In genomic region chr21:46518983-46519583, GRCh38 we compare ENCODE assay signal across 22 cellular contexts.
A peak's percentile ranks its signal among the peaks of the same experiment; 100 is the strongest.
DNase-seq lines count a peak whose midpoint lies in the region; TF ChIP-seq lines count a peak whose summit lies in the region.
"Had no signal": no experiment of that assay in that cellular context is flagged by ENCODE, and none has a peak within 500 bp of the region (broad histone marks: within the 10 kb centered on the region; RNA-seq: fewer than 3 reads in every experiment).

No MANE protein-coding gene starts in this region.

- H2AFZ ChIP-seq in fibroblast of lung (ENCODE audit: low read length) = no peak overlapping the region
- no peak overlapping the region for H2AFZ ChIP-seq in osteoblast (ENCODE audit: low read length)

- H3K4me1 ChIP-seq in fibroblast of lung (ENCODE audit: control insufficient read depth, extremely low read depth, insufficient read depth, low read length) (no peaks in the 10 kb centered on the region), osteoblast (ENCODE audit: insufficient read depth, low read length) (peaks cover 4% of the 10 kb centered on the region)
- H3K4me1 ChIP-seq: breast epithelium, SJCRH30, uterus had no signal

- H3K27me3 ChIP-seq in fibroblast of lung (ENCODE audit: control insufficient read depth, insufficient read depth, low read length) (no peaks in the 10 kb centered on the region), osteoblast (ENCODE audit: insufficient read depth, low read length) (no peaks in the 10 kb centered on the region)
- H3K27me3 ChIP-seq: adrenal gland; BLaER1 treated with 17β-estradiol and CSF1 and Interleukin-3, amounts not matched to agents 10 nM and 100 nM; breast epithelium; esophagus squamous epithelium; MG63; SJCRH30; uterus had no signal

- no peak overlapping the region for H3K4me2 ChIP-seq in fibroblast of lung (ENCODE audit: extremely low read depth, insufficient read depth, low read length)
- no peak overlapping the region for H3K4me2 ChIP-seq in osteoblast (ENCODE audit: insufficient read depth, low read length)

- no peak for TF ChIP-seq CTCF in fibroblast of lung (conservative IDR thresholded peaks at IDR 0.05 in 1 of 2, IDR thresholded peaks at IDR 0.05 in 1 of 2; ENCODE audit: low read depth in 1 of 2, low read length in 2 of 2)
- no peak for TF ChIP-seq CTCF in osteoblast (IDR thresholded peaks at IDR 0.05; ENCODE audit: extremely low read depth, low read depth, low read length)

- H3K36me3 ChIP-seq in fibroblast of lung (ENCODE audit: control insufficient read depth, insufficient read depth, low read length) (no peaks in the 10 kb centered on the region), osteoblast (ENCODE audit: insufficient read depth, low read length) (no peaks in the 10 kb centered on the region)
- H3K36me3 ChIP-seq: adrenal gland, breast epithelium, uterus had no signal

- H3K9me3 ChIP-seq in fibroblast of lung (ENCODE audit: control insufficient read depth, insufficient read depth, low read depth, low read length) (no peaks in the 10 kb centered on the region), osteoblast (ENCODE audit: low read depth, low read length) (no peaks in the 10 kb centered on the region)
- H3K9me3 ChIP-seq: adrenal gland, breast epithelium, esophagus squamous epithelium, SJCRH30 had no signal

- no peak overlapping the region for H3K9ac ChIP-seq in fibroblast of lung (ENCODE audit: insufficient read depth, low read length)

- H4K20me1 ChIP-seq in fibroblast of lung (ENCODE audit: control insufficient read depth, extremely low read depth, insufficient read depth, low read length) = no peaks in the 10 kb centered on the region
- peaks cover 7% of the 10 kb centered on the region for H4K20me1 ChIP-seq in osteoblast (ENCODE audit: insufficient read depth, low read length)

- H3K4me3 ChIP-seq in fibroblast of lung (replicated peaks in 1 of 4; ENCODE audit: control extremely low read depth in 1 of 4, insufficient read depth in 1 of 4, low read depth in 3 of 4, low read length in 4 of 4) = no peak overlapping the region
- no peak overlapping the region for H3K4me3 ChIP-seq in osteoblast (ENCODE audit: insufficient read depth, low read length)
- H3K4me3 ChIP-seq: adrenal gland; BLaER1 treated with 17β-estradiol and CSF1 and Interleukin-3, amounts not matched to agents 10 nM and 100 nM; breast epithelium; esophagus squamous epithelium; MG63; SJCRH30; uterus had no signal

- H3K79me2 ChIP-seq in fibroblast of lung (ENCODE audit: control insufficient read depth, insufficient read depth, low read length) = no peaks in the 10 kb centered on the region
- H3K79me2 ChIP-seq in osteoblast (ENCODE audit: insufficient read depth, low read length) = peaks cover 11% of the 10 kb centered on the region

- H3K27ac ChIP-seq in fibroblast of lung (ENCODE audit: insufficient read depth, low read length) (no peak overlapping the region), osteoblast (ENCODE audit: low read depth, low read length) (no peak overlapping the region)
- H3K27ac ChIP-seq: adrenal gland, breast epithelium, esophagus squamous epithelium, SJCRH30, uterus had no signal

- DNase-seq in COLO829 (ENCODE audit: low spot score) (peak; percentile 14), SK-N-DZ (ENCODE audit: low spot score) (peak; percentile 8), fibroblast of lung (ENCODE audit: low read depth in 2 of 2) (peak; percentile 18 to 38), osteoblast (ENCODE audit: insufficient read length, low spot score, missing footprints) (peak; percentile 39), dermis blood vessel endothelial cell (no peak), GDM1 (lab: John Stamatoyannopoulos, UW) (no peak), NCI-H128 (lab: John Stamatoyannopoulos, UW; ENCODE audit: unreplicated experiment) (no peak)
- DNase-seq: activated CD4-positive, alpha-beta T cell treated with anti-CD3 and anti-CD28 coated beads for 4 hours; activated T-cell treated with anti-CD3 and anti-CD28 coated beads, Interleukin-2, amount 50 U/mL, for 24 hours; adrenal gland; cortex of kidney; endodermal cell; esophagus squamous epithelium; kidney glomerular epithelial cell; MG63; NCI-H1436 treated with DMSO at 0.1 percent for 48 hours; NCI-H524 treated with DMSO at 0.1 percent for 48 hours; nucleus accumbens; SJCRH30; uterus had no signal

Comparison
In these comparisons a context has a peak if more than half of its experiments do, and no peak if none do; other contexts are left out.
1. DNase-seq: peak in COLO829 (single experiment), SK-N-DZ (single experiment), fibroblast of lung (2 of 2) and osteoblast (single experiment); none in dermis blood vessel endothelial cell (single experiment), GDM1 (single experiment) and NCI-H128 (single experiment).